8 cellular contexts compared by ENCODE assay signal in the genomic region with DNA sequence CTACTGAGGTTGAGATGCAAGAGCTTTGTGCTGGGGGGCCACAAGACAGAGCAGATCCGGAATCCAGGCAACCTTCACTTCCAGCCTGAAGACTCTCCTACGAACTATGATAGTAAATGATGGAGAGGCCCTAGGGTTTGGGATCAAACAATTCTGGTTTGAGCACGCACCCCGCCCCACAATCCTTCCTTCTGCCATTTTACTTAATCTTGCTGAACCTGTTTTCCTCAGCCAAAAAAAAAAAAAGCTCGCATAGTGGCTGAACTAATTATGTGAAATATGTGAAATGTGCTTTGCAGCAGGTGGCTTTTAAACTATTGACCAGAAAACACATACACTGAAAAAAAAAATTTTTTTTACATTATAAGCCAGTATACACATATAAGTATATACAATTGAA. TPM values are rescaled to one million over a fixed set of nuclear protein-coding genes. Genes with fewer than 3 reads are reported as not detected.
DNase-seq lines count a peak whose midpoint lies in the region; ATAC-seq and TF ChIP-seq lines count a peak whose summit lies in the region.

No MANE protein-coding gene starts in this region.

- H3K27ac ChIP-seq in DND-41 (ENCODE audit: low read length) (peak overlapping the region; percentile 84), PC-9 (peak overlapping the region; percentile 41), prostate gland (peak overlapping the region; percentile 81 to 92), testis (peak overlapping the region in 1 of 2 donors; percentile 83)

- in situ Hi-C loops in ACHN (cut with HindIII; ENCODE audit: low pct_ligation_motif_present, low pct_unique_long_range_greater_than_20kb, low sequenced_read_pairs): no loop called here

- H3K4me3 ChIP-seq in DND-41 (ENCODE audit: low read depth in 1 of 2, low read length in 2 of 2) (peak overlapping the region; percentile 38 to 74; a peak in 3 of 4 replicates), PC-9 (peak overlapping the region; percentile 78), prostate gland (peak overlapping the region; percentile 44 to 70), testis (peak overlapping the region in 1 of 2 donors; percentile 82), lower leg skin (ENCODE audit: low read depth, poor library complexity, severe bottlenecking) (no peak overlapping the region)

- H3F3A ChIP-seq in PC-9 (ENCODE audit: insufficient read depth, low read depth): peaks cover 20% of the 10 kb centered on the region

- TF ChIP-seq CTCF in DND-41 (IDR thresholded peaks at IDR 0.05; ENCODE audit: borderline replicate concordance, extremely low read depth, low read length, poor library complexity, severe bottlenecking) (no peak), PC-9 (conservative IDR thresholded peaks at IDR 0.05) (no peak), prostate gland (IDR thresholded peaks at IDR 0.05) (no peak), testis (IDR thresholded peaks at IDR 0.05) (no peak), lower leg skin (IDR thresholded peaks at IDR 0.05) (no peak)

- H3K9ac ChIP-seq in DND-41 (ENCODE audit: low read depth, low read length): peak overlapping the region; percentile 70

- H3K36me3 ChIP-seq in DND-41 (ENCODE audit: insufficient read depth, low read length) (0 out of 2 replicates have a peak, but pooled peaks cover 5% of the 10 kb centered on the region), PC-9 (ENCODE audit: low read depth) (0 out of 2 replicates have a peak, but pooled peaks cover 3% of the 10 kb centered on the region), prostate gland (no peaks in the 10 kb centered on the region), testis (ENCODE audit: low read depth, missing control alignments) (no peaks in the 10 kb centered on the region)

- CTCF ChIA-PET in PC-9 (lab: Charles Lee): interaction anchor here (0.6 kb wide), 1 partner anchor 73 kb away, joined by 5 read pairs; no protein-coding TSS in a partner anchor

- no peak for TF ChIP-seq POLR2A in prostate gland (IDR thresholded peaks at IDR 0.05)
- no peak for TF ChIP-seq POLR2A in testis (IDR thresholded peaks at IDR 0.05)
- no peak for TF ChIP-seq POLR2A in lower leg skin (IDR thresholded peaks at IDR 0.05)

- H3K4me1 ChIP-seq in DND-41 (ENCODE audit: insufficient read depth, low read length): peaks cover 22% of the 10 kb centered on the region
- H3K4me1 ChIP-seq in PC-9 (replicated peaks; ENCODE audit: insufficient read depth): peaks cover 16% of the 10 kb centered on the region
- no peaks in the 10 kb centered on the region for H3K4me1 ChIP-seq in prostate gland (replicated peaks)
- H3K4me1 ChIP-seq in testis: peaks cover 14% of the 10 kb centered on the region

- POLR2A ChIA-PET in PC-9 (lab: Charles Lee; ENCODE audit: unreplicated experiment): interaction anchor here (0.6 kb wide), 2 partner anchors 16 to 68 kb away, joined by 6 to 10 read pairs; no protein-coding TSS in a partner anchor

- H3K9me2 ChIP-seq in PC-9 (ENCODE audit: insufficient read depth): no peaks in the 10 kb centered on the region

- intact Hi-C loops in PC-9 (cut with micrococcal nuclease; ENCODE audit: unreplicated experiment): loop anchor here (1.0 kb wide), 3 partner anchors 16 to 147 kb away; a partner anchor contains a TSS
- intact Hi-C loops in prostate gland (cut with DNase I): no loop called here
- intact Hi-C loops in testis (cut with DNase I; ENCODE audit: low total_unique reads): no loop called here
- intact Hi-C loops in lower leg skin (cut with DNase I; ENCODE audit: low total_unique reads): loop anchor here (5.0 kb wide), 1 partner anchor 979 kb away; no protein-coding TSS in a partner anchor

- H2AFZ ChIP-seq in DND-41 (ENCODE audit: low read depth, low read length): peak overlapping the region; percentile 96
- peak overlapping the region; percentile 63 for H2AFZ ChIP-seq in PC-9

- no peaks in the 10 kb centered on the region for H3K27me3 ChIP-seq in DND-41 (ENCODE audit: insufficient read depth, low read length, poor library complexity)
- no peaks in the 10 kb centered on the region for H3K27me3 ChIP-seq in PC-9 (ENCODE audit: insufficient read depth, low read depth)
- no peaks in the 10 kb centered on the region for H3K27me3 ChIP-seq in prostate gland (replicated peaks; ENCODE audit: insufficient read depth)
- H3K27me3 ChIP-seq in testis: no peaks in the 10 kb centered on the region

- H3K9me3 ChIP-seq in DND-41 (ENCODE audit: insufficient read depth, low read length, severe bottlenecking) (no peaks in the 10 kb centered on the region), PC-9 (ENCODE audit: insufficient read depth, low read depth) (no peaks in the 10 kb centered on the region), prostate gland (no peaks in the 10 kb centered on the region), testis (no peaks in the 10 kb centered on the region)

- H4K20me1 ChIP-seq in DND-41 (ENCODE audit: insufficient read depth, low read length): no peaks in the 10 kb centered on the region; the same call in 1 of the 2 replicates
- H4K20me1 ChIP-seq in PC-9 (ENCODE audit: insufficient read depth): 0 out of 2 replicates have a peak, but pooled peaks cover 5% of the 10 kb centered on the region

- WGBS in prostate gland: 38% methylated on average over 5 of the region's 5 CpGs
- 61% methylated on average over 5 of the region's 5 CpGs for WGBS in testis, 2 donors
- WGBS in lower leg skin, 2 donors: 55 to 62% methylated on average over 5 of the region's 5 CpGs

- ATAC-seq in DND-41 (ENCODE audit: insufficient read depth, low read depth) (no peak), esophagus mucosa (peak; percentile 41), GM18498 (IDR thresholded peaks at IDR 0.05; ENCODE audit: unreplicated experiment) (no peak)

- H3K79me2 ChIP-seq in DND-41 (ENCODE audit: insufficient read depth, low read length) (peaks cover 34% of the 10 kb centered on the region), PC-9 (ENCODE audit: low read depth) (peaks cover 33% of the 10 kb centered on the region)

- H3K4me2 ChIP-seq in DND-41 (ENCODE audit: insufficient read depth, low read length) (peak overlapping the region; percentile 74), PC-9 (peak overlapping the region; percentile 83)

- no TSS peak for BruUV-seq in PC-9 (replicated peaks; lab: Mats Ljungman, UMichigan)

- DNase-seq in DND-41: no peak
- peak in 1 of 2 experiments; percentile 34 for DNase-seq in PC-9
- DNase-seq in prostate gland (ENCODE audit: low spot score): no peak
- no peak for DNase-seq in testis
- no peak for DNase-seq in lower leg skin (ENCODE audit: low spot score in 2 of 2)
- no peak for DNase-seq in ACHN

RNA-seq across cellular contexts. Expression of a gene that starts 0.7 kb away (rescaled TPM):
- 33.3 and 41.3 TPM in 2 replicates for total RNA-seq in PC-9 (2021)
- 17.8 TPM for total RNA-seq in esophagus mucosa
- total RNA-seq in prostate gland: 10 to 100 TPM; 41.5 to 46.5 TPM
- total RNA-seq in testis: 10 to 100 TPM; 54.1 to 69.4 TPM
- 32.6 TPM for polyA plus RNA-seq in testis (ENCODE audit: insufficient read depth, low read depth, low replicate concordance)
- 10 to 100 TPM; 13.9 to 36.1 (median 27.5) TPM for total RNA-seq in lower leg skin

RNA-seq across cellular contexts. Expression of a gene that starts 17.0 kb away (rescaled TPM):
- total RNA-seq in PC-9 (2021) (189 and 226 TPM in 2 replicates), esophagus mucosa (83.4 TPM), prostate gland (10 to 100 TPM; 55.2 to 87.0 TPM), testis (10 to 100 TPM; 64.2 to 74.9 TPM), lower leg skin (10 to 100 TPM; 43.1 to 65.0 (median 50.2) TPM)
- polyA plus RNA-seq in testis (ENCODE audit: insufficient read depth, low read depth, low replicate concordance): 154 TPM

RNA-seq across cellular contexts. Expression of a gene that starts 23.0 kb away (rescaled TPM):
- total RNA-seq in PC-9 (2021): not detected in 2 replicates
- 0.08 TPM for total RNA-seq in esophagus mucosa
- 1 to 10 TPM in 1 of 2 donors, under 1 TPM in 1; 0.18 to 8.7 TPM for total RNA-seq in prostate gland
- total RNA-seq in testis: 10 to 100 TPM in 1 of 2 donors, 1 to 10 TPM in 1; 2.6 to 10.6 TPM
- 2.8 TPM for polyA plus RNA-seq in testis (ENCODE audit: insufficient read depth, low read depth, low replicate concordance)
- total RNA-seq in lower leg skin: 1 to 10 TPM in 2 of 4 donors, under 1 TPM in 2; 0.17 to 1.9 (median 0.79) TPM

RNA-seq across cellular contexts. Expression of a gene that starts 45.0 kb away (rescaled TPM):
- total RNA-seq in PC-9 (2021) (not detected in 2 replicates), esophagus mucosa (not detected), prostate gland (under 1 TPM in 1 of 2 donors, not detected in 1; 0.85 TPM), testis (1 to 10 TPM in 1 of 2 donors, under 1 TPM in 1; 0.81 to 4.7 TPM), lower leg skin (not detected)
- 11.4 TPM for polyA plus RNA-seq in testis (ENCODE audit: insufficient read depth, low read depth, low replicate concordance)

Comparison
In these comparisons a context has a peak if more than half of its experiments do, and no peak if none do; other contexts are left out.
1. intact Hi-C loops: an anchor here in PC-9 (1.0 kb wide) and lower leg skin (5.0 kb wide); none called in prostate gland and testis.